Comparison of ENCODE assay signal across 11 cellular contexts in genomic region chrX:47358387-47359065, GRCh38. TPM values are rescaled to one million over a fixed set of nuclear protein-coding genes. Genes with fewer than 3 reads are reported as not detected.
DNase-seq lines count a peak whose midpoint lies in the region; ATAC-seq and TF ChIP-seq lines count a peak whose summit lies in the region.
"Had no signal": no experiment of that assay in that cellular context is flagged by ENCODE, and none has a peak within 500 bp of the region (broad histone marks: within the 10 kb centered on the region; RNA-seq: fewer than 3 reads in every experiment).

No MANE protein-coding gene starts in this region.

- H3K36me3 ChIP-seq in lower lobe of right lung = no peaks in the 10 kb centered on the region

- H3K27ac ChIP-seq in VCaP = 0 out of 2 replicates have a peak overlapping the region, but pooled peaks have one; percentile 15
- H3K27ac ChIP-seq in lower lobe of right lung = no peak overlapping the region

- no peak for ATAC-seq in HG03196 (IDR thresholded peaks at IDR 0.05; ENCODE audit: unreplicated experiment)
- ATAC-seq in lower lobe of right lung = no peak

- DNase-seq in A172 (ENCODE audit: low spot score) (peak; percentile 1), EL (peak; percentile 1), dermis microvascular lymphatic vessel endothelial cell (ENCODE audit: low read depth in 2 of 2) (peak; percentile 47 to 54), lower lobe of right lung (no peak), D341Med (ENCODE audit: low spot score) (no peak), 8988T (no peak)
- DNase-seq: HCEC 1CT, NCI-H2171 treated with DMSO at 0.1 percent for 48 hours, trophoblast cell had no signal

- H3K27me3 ChIP-seq in lower lobe of right lung (ENCODE audit: low read depth) = no peaks in the 10 kb centered on the region

- no peak overlapping the region for H3K4me3 ChIP-seq in lower lobe of right lung

- H3K4me1 ChIP-seq in lower lobe of right lung = no peaks in the 10 kb centered on the region

- intact Hi-C loops in lower lobe of right lung (cut with DNase I) = no loop called here

- no peak for TF ChIP-seq CTCF in VCaP (conservative IDR thresholded peaks at IDR 0.05)
- no peak for TF ChIP-seq CTCF in lower lobe of right lung (IDR thresholded peaks at IDR 0.05)

- no peaks in the 10 kb centered on the region for H3K9me3 ChIP-seq in lower lobe of right lung

RNA-seq across cellular contexts. Expression of gene ZNF157, which starts 11.9 kb away (rescaled TPM):
- total RNA-seq in A172 (2014; rRNA removed; shearing (Covaris generic)) = not detected in 2 replicates
- total RNA-seq in dermis microvascular lymphatic vessel endothelial cell (not detected in 2 replicates), lower lobe of right lung (0.21 TPM)

Comparison
In these comparisons a context has a peak if more than half of its experiments do, and no peak if none do; other contexts are left out.
1. DNase-seq: peak in A172 (single experiment), EL (single experiment) and dermis microvascular lymphatic vessel endothelial cell (2 of 2); none in lower lobe of right lung (single experiment), D341Med (single experiment) and 8988T (single experiment).